In genomic region chr3:34683851-34684250, GRCh38 we compare ENCODE assay signal across 8 cellular contexts.
DNase-seq lines count a peak whose midpoint lies in the region; ATAC-seq and TF ChIP-seq lines count a peak whose summit lies in the region.

No MANE protein-coding gene starts in this region.

- H3K4me3 ChIP-seq in Peyer's patch: no peak overlapping the region

- no peak overlapping the region for H3K27ac ChIP-seq in Peyer's patch

- H3K36me3 ChIP-seq in Peyer's patch: no peaks in the 10 kb centered on the region

- no peaks in the 10 kb centered on the region for H3K4me1 ChIP-seq in Peyer's patch

- H3K9me3 ChIP-seq in Peyer's patch: no peaks in the 10 kb centered on the region

- H3K36me3 Mint-ChIP-seq in chondrocyte (ENCODE audit: low read depth): peaks cover 4% of the 10 kb centered on the region

- TF ChIP-seq CTCF in Peyer's patch (IDR thresholded peaks at IDR 0.05): peak in 4 of 6 experiments; percentile 42 to 73 (median 66)
- TF ChIP-seq CTCF in chondrocyte (IDR thresholded peaks at IDR 0.05): peak; percentile 86

- H3K27ac Mint-ChIP-seq in chondrocyte (ENCODE audit: unreplicated experiment): no peak overlapping the region

- H3K9me3 Mint-ChIP-seq in chondrocyte (ENCODE audit: low read depth): no peaks in the 10 kb centered on the region

- no peak for TF ChIP-seq POLR2A in Peyer's patch (IDR thresholded peaks at IDR 0.05)

- peaks cover 2% of the 10 kb centered on the region for H3K4me1 Mint-ChIP-seq in chondrocyte (ENCODE audit: low read depth)

- no peak overlapping the region for H3K4me3 Mint-ChIP-seq in chondrocyte (ENCODE audit: unreplicated experiment)

- peaks cover 2% of the 10 kb centered on the region for H3K27me3 Mint-ChIP-seq in chondrocyte (ENCODE audit: low read depth)

- ATAC-seq in HG03442 (IDR thresholded peaks at IDR 0.05; ENCODE audit: unreplicated experiment) (peak; percentile 69), left lobe of liver (peak; percentile 77), HG02938 (IDR thresholded peaks at IDR 0.05; ENCODE audit: unreplicated experiment) (no peak)

- DNase-seq in GM03348 (ENCODE audit: low spot score) (peak; percentile 22), Peyer's patch (peak; percentile 29 to 73 (median 71)), chondrocyte (ENCODE audit: low spot score) (no peak), left lobe of liver (ENCODE audit: low spot score) (peak; percentile 58), superior temporal gyrus (ENCODE audit: extremely low spot score) (peak; percentile 77)
- no peak for DNase-seq in NK-92 treated with Interleukin-12 subunit alpha and Interleukin-12 subunit beta, amount 100 ng/mL, for 24 hours (lab: John Stamatoyannopoulos, UW)

- H3K27me3 ChIP-seq in Peyer's patch: no peaks in the 10 kb centered on the region

Comparison
In these comparisons a context has a peak if more than half of its experiments do, and no peak if none do; other contexts are left out.
1. DNase-seq: peak in GM03348 (single experiment), Peyer's patch (3 of 3), left lobe of liver (single experiment) and superior temporal gyrus (single experiment); none in chondrocyte (single experiment) and NK-92 treated with Interleukin-12 subunit alpha and Interleukin-12 subunit beta, amount 100 ng/mL, for 24 hours (single experiment).